Comparison of ENCODE assay signal across 27 cellular contexts in the genomic region with DNA sequence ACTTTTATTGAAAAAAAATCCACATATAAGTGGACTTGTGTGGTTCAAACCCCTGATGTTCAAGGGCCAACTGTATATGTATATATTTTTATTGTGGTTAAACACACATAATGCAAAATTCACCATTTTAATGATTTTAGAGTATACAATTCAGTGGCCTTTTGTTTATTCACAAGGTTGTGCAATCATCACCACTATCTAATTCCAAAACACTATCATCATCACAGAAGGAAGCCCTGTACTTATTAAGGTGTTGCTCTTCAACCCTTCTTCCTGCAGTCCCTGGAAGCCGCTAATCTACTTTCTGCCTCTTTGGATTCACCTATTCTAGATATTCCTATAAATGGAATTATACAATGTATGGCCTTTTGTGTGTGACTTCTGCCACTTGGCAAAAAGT.
"Had no signal": no experiment of that assay in that cellular context is flagged by ENCODE, and none has a peak within 500 bp of the region (broad histone marks: within the 10 kb centered on the region; RNA-seq: fewer than 3 reads in every experiment).

No MANE protein-coding gene starts in this region.

- H2AFZ ChIP-seq: neural progenitor cell, parathyroid adenoma had no signal

- H3K9me3 ChIP-seq: neutrophil, right atrium auricular region, thoracic aorta, upper lobe of right lung had no signal

- H3K4me3 ChIP-seq: left lung, lower lobe of right lung, neural progenitor cell, right atrium auricular region, spleen, suprapubic skin, thoracic aorta, tibial artery, upper lobe of right lung had no signal

- H3K4me1 ChIP-seq: left lung, lower lobe of right lung, parathyroid adenoma, spleen, upper lobe of right lung had no signal

- ATAC-seq: left colon; left lung; lower lobe of right lung; natural killer cell; sciatic nerve; stimulated activated effector memory CD8-positive, alpha-beta T cell treated with anti-CD3 and anti-CD28 coated beads, Interleukin-12 subunit alpha, Interleukin-12 subunit beta, amount 100 ng/mL, for 72 hours; upper lobe of right lung had no signal

- H3K27ac ChIP-seq: left lung, lower lobe of right lung, neural progenitor cell, neutrophil, parathyroid adenoma, right atrium auricular region, spleen, suprapubic skin, thoracic aorta, tibial artery, upper lobe of right lung had no signal

- H3K27me3 ChIP-seq: left lung, neural progenitor cell, neutrophil, right atrium auricular region, spleen, suprapubic skin, tibial artery, upper lobe of right lung had no signal

- H3K36me3 ChIP-seq: left lung, lower lobe of right lung, neural progenitor cell, neutrophil, right atrium auricular region, suprapubic skin, thoracic aorta, tibial artery, upper lobe of right lung had no signal

- H3K9ac ChIP-seq: neural progenitor cell, parathyroid adenoma had no signal

- H3K79me2 ChIP-seq: parathyroid adenoma had no signal

- H3K4me2 ChIP-seq: neural progenitor cell had no signal

- DNase-seq: hippocampal formation; kidney; left colon; left lung; lower lobe of right lung; mammary epithelial cell; mesenchymal stem cell; naive B cell; natural killer cell; nephron progenitor cell; occipital lobe; small intestine; spleen; stimulated activated CD4-positive, alpha-beta T cell treated with anti-CD3 and anti-CD28 coated beads, Interleukin-4, amount 100 ng/mL, for 24 hours; stimulated activated naive CD4-positive, alpha-beta T cell; tibial artery; upper lobe of right lung had no signal

- FAIRE-seq: islet of Langerhans, kidney, small intestine, urothelium cell line had no signal
